In the genomic region with DNA sequence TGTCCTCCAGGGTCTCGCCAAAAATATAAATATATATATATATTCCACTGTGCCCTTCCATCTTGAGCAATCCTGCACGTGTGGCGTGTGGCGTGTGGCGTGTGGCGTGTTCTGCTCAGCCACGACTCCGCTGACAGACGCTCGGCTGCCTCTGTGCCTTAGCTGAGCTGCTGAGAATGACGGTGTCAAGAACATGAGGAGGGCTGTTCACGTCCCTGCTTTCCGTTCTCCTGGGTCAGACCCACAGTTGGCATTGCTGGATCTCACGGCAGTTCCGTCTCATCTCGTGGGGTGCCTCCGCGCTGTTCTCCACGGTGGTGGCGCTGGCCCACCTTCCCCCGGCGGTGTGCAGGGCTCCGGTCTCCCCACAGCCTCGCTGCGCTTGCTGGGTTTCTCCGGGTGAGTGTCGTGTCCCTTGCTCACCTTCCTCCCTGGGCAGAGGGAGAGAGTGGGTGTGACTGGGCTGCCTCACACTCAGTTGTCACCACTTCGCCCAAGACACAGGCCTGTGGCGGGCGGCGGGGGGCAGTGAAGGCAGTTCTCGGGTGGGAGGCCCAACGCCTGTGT, we compare ENCODE assay signal across 26 cellular contexts. TPM values are rescaled to one million over a fixed set of nuclear protein-coding genes. Genes with fewer than 3 reads are reported as not detected.
A peak's percentile ranks its signal among the peaks of the same experiment; 100 is the strongest.
DNase-seq lines count a peak whose midpoint lies in the region; ATAC-seq and TF ChIP-seq lines count a peak whose summit lies in the region.
"Had no signal": no experiment of that assay in that cellular context is flagged by ENCODE, and none has a peak within 500 bp of the region (broad histone marks: within the 10 kb centered on the region; RNA-seq: fewer than 3 reads in every experiment).

No MANE protein-coding gene starts in this region.

- ATAC-seq in CD4-positive, alpha-beta T cell (ENCODE audit: poor library complexity), result no peak
- peak; percentile 27 for ATAC-seq in GM23338
- no peak for ATAC-seq in GM21367 (IDR thresholded peaks at IDR 0.05; ENCODE audit: unreplicated experiment)
- ATAC-seq: naive thymus-derived CD4-positive, alpha-beta T cell had no signal

- peak overlapping the region; percentile 23; the same call in 1 of the 2 replicates for H3K4me3 ChIP-seq in GM23338
- H3K4me3 ChIP-seq: tibial nerve had no signal

- peak overlapping the region; percentile 51 for H3K4me2 ChIP-seq in GM23338
- H3K4me2 ChIP-seq: KMS-11 had no signal

- no peaks in the 10 kb centered on the region for H3K9me3 Mint-ChIP-seq in CD4-positive, alpha-beta T cell
- no peaks in the 10 kb centered on the region for H3K9me3 Mint-ChIP-seq in GM23338
- H3K9me3 Mint-ChIP-seq in dendritic cell treated with granulocyte-macrophage colony-stimulating factor and Interleukin-4, amounts not matched to agents 40 ng/mL and 50 ng/mL, for 4 days, result no peaks in the 10 kb centered on the region
- H3K9me3 Mint-ChIP-seq: activated CD4-positive, alpha-beta memory T cell treated with anti-CD3 and anti-CD28 coated beads for 36 hours; activated T-helper 1 cell treated with anti-CD3 and anti-CD28 coated beads, Interleukin-12 subunit alpha, Interleukin-12 subunit beta, Interleukin-2, Interleukin-4 antibody, amounts not matched to agents 30 ng/mL and 10 ng/mL and 1 ng/mL, durations not matched to agents 14 hours and 24 hours and 36 hours had no signal

- H3K4me3 Mint-ChIP-seq in CD4-positive, alpha-beta T cell, result no peak overlapping the region
- peak overlapping the region; percentile 55; the same call in 2 of the 3 replicates for H3K4me3 Mint-ChIP-seq in GM23338
- no peak overlapping the region for H3K4me3 Mint-ChIP-seq in dendritic cell treated with granulocyte-macrophage colony-stimulating factor and Interleukin-4, amounts not matched to agents 40 ng/mL and 50 ng/mL, for 4 days
- H3K4me3 Mint-ChIP-seq: activated CD4-positive, alpha-beta memory T cell treated with anti-CD3 and anti-CD28 coated beads for 36 hours; activated T-helper 1 cell treated with anti-CD3 and anti-CD28 coated beads, Interleukin-12 subunit alpha, Interleukin-12 subunit beta, Interleukin-2, Interleukin-4 antibody, amounts not matched to agents 30 ng/mL and 10 ng/mL and 1 ng/mL, durations not matched to agents 14 hours and 24 hours and 36 hours; naive thymus-derived CD4-positive, alpha-beta T cell had no signal

- intact Hi-C loops in CD4-positive, alpha-beta T cell (cut with DNase I, micrococcal nuclease), result no loop called here
- intact Hi-C loops in dendritic cell treated with granulocyte-macrophage colony-stimulating factor and Interleukin-4, amounts not matched to agents 40 ng/mL and 50 ng/mL, for 4 days (cut with micrococcal nuclease), result no loop called here

- peak overlapping the region; percentile 89 for H2AFZ ChIP-seq in GM23338

- no peaks in the 10 kb centered on the region for H3K27me3 ChIP-seq in CD4-positive, alpha-beta T cell (ENCODE audit: control insufficient read depth, insufficient read depth, low read length)
- H3K27me3 ChIP-seq in GM23338 (ENCODE audit: insufficient read depth), result peaks cover 6% of the 10 kb centered on the region; the same call in 1 of the 2 replicates

- peaks cover 6% of the 10 kb centered on the region; the same call in 1 of the 2 replicates for H3K4me1 ChIP-seq in GM23338 (ENCODE audit: insufficient read depth)

- H3K36me3 Mint-ChIP-seq in CD4-positive, alpha-beta T cell (ENCODE audit: low read depth), result peaks cover 74% of the 10 kb centered on the region
- H3K36me3 Mint-ChIP-seq in GM23338 (ENCODE audit: low read depth), result no peaks in the 10 kb centered on the region
- peaks cover 99% of the 10 kb centered on the region for H3K36me3 Mint-ChIP-seq in dendritic cell treated with granulocyte-macrophage colony-stimulating factor and Interleukin-4, amounts not matched to agents 40 ng/mL and 50 ng/mL, for 4 days (ENCODE audit: low read depth)

- no peaks in the 10 kb centered on the region for H4K20me1 ChIP-seq in GM23338 (replicated peaks; ENCODE audit: insufficient read depth)

- no peaks in the 10 kb centered on the region for H3K36me3 ChIP-seq in GM23338 (ENCODE audit: insufficient read depth)
- H3K36me3 ChIP-seq: tibial nerve had no signal

- no peak for TF ChIP-seq CTCF in CD4-positive, alpha-beta T cell (IDR thresholded peaks at IDR 0.05)
- TF ChIP-seq CTCF in GM23338 (conservative IDR thresholded peaks at IDR 0.05; ENCODE audit: low read depth in 2 of 2), result no peak

- no peak for DNase-seq in CD4-positive, alpha-beta T cell
- DNase-seq in GM23338 (ENCODE audit: low spot score), result no peak
- peak; percentile 11 for DNase-seq in iPS-NIHi7 (ENCODE audit: extremely low spot score)
- no peak for DNase-seq in NCI-H446 treated with DMSO at 0.1 percent for 48 hours (lab: John Stamatoyannopoulos, UW)
- DNase-seq in SW 1271 (lab: John Stamatoyannopoulos, UW), result no peak
- DNase-seq: activated CD4-positive, alpha-beta memory T cell treated with anti-CD3 and anti-CD28 coated beads for 36 hours; activated naive CD4-positive, alpha-beta T cell treated with anti-CD3 and anti-CD28 coated beads, Interleukin-2, amount 50 U/mL, for 16 hours; anterior cingulate cortex; effector CD8-positive, alpha-beta T cell; kidney glomerular epithelial cell; MM.1S; NCI-H2029; NCI-H524; occipital lobe; OCI-M1; stimulated activated CD4-positive, alpha-beta T cell treated with anti-CD3 and anti-CD28 coated beads, Interleukin-4, amount 100 ng/mL, for 24 hours; T-helper 1 cell had no signal

- CTCF ChIA-PET in CD4-positive, alpha-beta T cell (lab: Charles Lee), result no interaction called here

- H3K27ac ChIP-seq in CD4-positive, alpha-beta T cell (ENCODE audit: low read depth, low read length), result no peak overlapping the region
- no peak overlapping the region for H3K27ac ChIP-seq in GM23338 (ENCODE audit: low read depth)
- H3K27ac ChIP-seq: HL-60, KMS-11, RWPE1, tibial nerve had no signal

- H3F3A ChIP-seq in GM23338 (replicated peaks; ENCODE audit: low read depth), result no peaks in the 10 kb centered on the region

- no peaks in the 10 kb centered on the region for H3K79me2 ChIP-seq in GM23338 (replicated peaks; ENCODE audit: insufficient read depth)

- POLR2A ChIA-PET in CD4-positive, alpha-beta T cell (lab: Charles Lee), result no interaction called here

- H3K4me1 Mint-ChIP-seq in CD4-positive, alpha-beta T cell (ENCODE audit: low read depth), result peaks cover 38% of the 10 kb centered on the region
- H3K4me1 Mint-ChIP-seq in GM23338, result peaks cover 27% of the 10 kb centered on the region
- peaks cover 45% of the 10 kb centered on the region for H3K4me1 Mint-ChIP-seq in dendritic cell treated with granulocyte-macrophage colony-stimulating factor and Interleukin-4, amounts not matched to agents 40 ng/mL and 50 ng/mL, for 4 days (ENCODE audit: low read depth)

- no peaks in the 10 kb centered on the region for H3K9me2 ChIP-seq in GM23338 (ENCODE audit: insufficient read depth)

- H3K27ac Mint-ChIP-seq in CD4-positive, alpha-beta T cell, result peak overlapping the region; percentile 39
- H3K27ac Mint-ChIP-seq in GM23338, result no peak overlapping the region
- H3K27ac Mint-ChIP-seq in dendritic cell treated with granulocyte-macrophage colony-stimulating factor and Interleukin-4, amounts not matched to agents 40 ng/mL and 50 ng/mL, for 4 days, result peak overlapping the region; percentile 15
- H3K27ac Mint-ChIP-seq: activated CD4-positive, alpha-beta memory T cell treated with anti-CD3 and anti-CD28 coated beads for 36 hours; activated T-helper 1 cell treated with anti-CD3 and anti-CD28 coated beads, Interleukin-12 subunit alpha, Interleukin-12 subunit beta, Interleukin-2, Interleukin-4 antibody, amounts not matched to agents 30 ng/mL and 10 ng/mL and 1 ng/mL, durations not matched to agents 14 hours and 24 hours and 36 hours had no signal

- H3K27me3 Mint-ChIP-seq in CD4-positive, alpha-beta T cell, result no peaks in the 10 kb centered on the region
- H3K27me3 Mint-ChIP-seq in GM23338 (ENCODE audit: insufficient read depth, low read depth, poor library complexity), result peaks cover 39% of the 10 kb centered on the region
- no peaks in the 10 kb centered on the region for H3K27me3 Mint-ChIP-seq in dendritic cell treated with granulocyte-macrophage colony-stimulating factor and Interleukin-4, amounts not matched to agents 40 ng/mL and 50 ng/mL, for 4 days
- H3K27me3 Mint-ChIP-seq: activated CD4-positive, alpha-beta memory T cell treated with anti-CD3 and anti-CD28 coated beads for 36 hours; naive thymus-derived CD4-positive, alpha-beta T cell had no signal

- no peaks in the 10 kb centered on the region for H3K9me3 ChIP-seq in CD4-positive, alpha-beta T cell (ENCODE audit: control insufficient read depth, low read length)
- H3K9me3 ChIP-seq: tibial nerve had no signal

TF ChIP-seq in GM23338, 12 proteins besides CTCF, POLR2A, EP300 and RAD21 (continues in another document):
- no peak for TF ChIP-seq EZH2phosphoT487 (IDR thresholded peaks at IDR 0.05; ENCODE audit: unreplicated experiment)
- no peak for TF ChIP-seq CREB1 (CRISPR knock-in tag; IDR thresholded peaks at IDR 0.05; ENCODE audit: low read depth)
- TF ChIP-seq STAT1 (IDR thresholded peaks at IDR 0.05; ENCODE audit: unreplicated experiment), result no peak
- no peak for TF ChIP-seq ZNF114 (CRISPR knock-in tag; IDR thresholded peaks at IDR 0.05)

RNA-seq across cellular contexts. Expression of gene GPR132, which starts 9.4 kb away (rescaled TPM):
- 10 to 100 TPM; 64.4 to 66.7 TPM for total RNA-seq in CD4-positive, alpha-beta T cell
- total RNA-seq in GM23338 (2014; rRNA removed; shearing (Covaris generic)), result 0.14 TPM in 1 of 2 replicates, not detected in the other
- 0.09 TPM in 1 of 2 replicates, not detected in the other for polyA plus RNA-seq in GM23338 (2016; fragmentation: Nextera tagmentation; extraction: Ambion mirVana)
- total RNA-seq: SK-MEL-5 had no signal

RNA-seq across cellular contexts. Expression of gene CDCA4, which starts 34.9 kb away (rescaled TPM):
- 10 to 100 TPM; 17.7 to 18.8 TPM for total RNA-seq in CD4-positive, alpha-beta T cell
- total RNA-seq in GM23338 (2014; rRNA removed; shearing (Covaris generic)), result 62.4 and 70.7 TPM in 2 replicates
- polyA plus RNA-seq in GM23338 (2016; fragmentation: Nextera tagmentation; extraction: Ambion mirVana), result 32.6 and 37.1 TPM in 2 replicates

Comparison
In these comparisons a context has a peak if more than half of its experiments do, and no peak if none do; other contexts are left out.
1. RNA of gene GPR132, which starts 9.4 kb away (total RNA-seq): 64.4 to 66.7 TPM in CD4-positive, alpha-beta T cell; 0.14 TPM in GM23338; every median in the first group is over 10 times any median in the second.